ENCODE assay signal across 8 cellular contexts in the genomic region with DNA sequence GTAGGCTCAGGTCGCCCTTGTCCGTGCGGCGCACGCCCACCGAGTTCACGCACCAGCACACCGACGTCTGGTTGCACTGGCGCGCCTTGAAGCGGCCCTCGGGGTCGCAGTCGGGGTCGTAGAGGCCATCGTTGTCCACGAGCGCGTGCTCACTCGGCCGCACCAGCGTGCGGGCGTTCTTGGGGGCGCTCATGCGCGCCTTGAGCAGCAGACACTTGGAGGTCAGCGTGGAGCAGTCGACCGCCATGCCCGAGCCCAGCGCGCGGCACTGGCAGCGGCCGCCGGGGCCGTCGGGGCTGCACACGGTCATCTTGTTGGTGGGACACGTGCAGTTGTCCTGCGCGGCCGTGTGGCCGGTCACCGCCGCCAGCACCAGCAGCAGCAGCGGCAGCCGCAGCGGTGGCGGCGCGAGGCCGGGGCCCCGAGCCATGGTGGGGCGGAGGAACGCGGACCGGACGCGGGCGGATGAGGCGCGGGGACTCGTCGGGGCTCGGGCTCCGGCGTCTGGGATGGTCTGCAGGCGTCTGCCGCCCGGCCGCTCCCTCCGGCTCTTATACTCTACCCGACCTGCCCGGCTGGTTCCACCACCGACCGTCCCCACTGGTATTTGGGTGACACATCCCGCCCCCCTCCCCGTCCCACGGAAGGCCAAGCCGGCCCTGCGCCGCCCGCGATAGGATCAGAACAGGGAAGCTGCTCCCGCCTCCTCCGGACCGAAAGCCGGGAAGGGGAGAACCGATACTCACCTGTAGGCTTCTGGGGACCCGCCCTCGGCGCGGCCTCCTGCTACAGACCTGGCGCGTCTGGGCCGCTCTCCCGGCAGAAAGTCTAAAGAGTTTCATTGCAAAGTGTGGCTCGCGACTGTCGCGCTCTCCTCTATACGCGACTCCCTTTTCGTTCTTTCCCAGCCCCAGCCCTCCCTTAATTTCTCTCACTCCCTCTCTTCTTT.
DNase-seq lines count a peak whose midpoint lies in the region; TF ChIP-seq lines count a peak whose summit lies in the region.

A gene with protein sequence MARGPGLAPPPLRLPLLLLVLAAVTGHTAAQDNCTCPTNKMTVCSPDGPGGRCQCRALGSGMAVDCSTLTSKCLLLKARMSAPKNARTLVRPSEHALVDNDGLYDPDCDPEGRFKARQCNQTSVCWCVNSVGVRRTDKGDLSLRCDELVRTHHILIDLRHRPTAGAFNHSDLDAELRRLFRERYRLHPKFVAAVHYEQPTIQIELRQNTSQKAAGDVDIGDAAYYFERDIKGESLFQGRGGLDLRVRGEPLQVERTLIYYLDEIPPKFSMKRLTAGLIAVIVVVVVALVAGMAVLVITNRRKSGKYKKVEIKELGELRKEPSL (minus strand): TSS at position 526 of the 949 bp plus-strand sequence. CDS start 96 bp downstream, at position 430.

- in situ Hi-C loops in astrocyte of the cerebellum (cut with HindIII; ENCODE audit: low sequenced_read_pairs): no loop called here

- DNase-seq in HFF-Myc (ENCODE audit: extremely low read depth, low read depth) (no peak), astrocyte of the cerebellum (ENCODE audit: low read depth) (no peak), NCI-H1436 treated with DMSO at 0.1 percent for 48 hours (lab: John Stamatoyannopoulos, UW) (no peak), NCI-H82 (lab: John Stamatoyannopoulos, UW) (no peak), SHP77 (lab: John Stamatoyannopoulos, UW) (no peak), NCI-H446 treated with DMSO at 0.1 percent for 48 hours (lab: John Stamatoyannopoulos, UW) (no peak)

- no peak for TF ChIP-seq CTCF in HFF-Myc (IDR thresholded peaks at IDR 0.05; ENCODE audit: low read depth, low read length, missing control alignments)
- TF ChIP-seq CTCF in astrocyte of the cerebellum (IDR thresholded peaks at IDR 0.05; ENCODE audit: low read depth, low read length, missing control alignments): no peak

- H3K4me3 ChIP-seq in HFF-Myc (replicated peaks; ENCODE audit: low read depth, low read length) (peak within 1 kb of the TSS; percentile 23; the same call in 1 of the 2 replicates), astrocyte of the cerebellum (ENCODE audit: low read depth, low read length) (peak within 1 kb of the TSS; percentile 9), iPS-18c (ENCODE audit: insufficient read depth, low read depth, low read length) (peak within 1 kb of the TSS; percentile 50), skin epidermis (peak within 1 kb of the TSS; percentile 38 to 64 (median 50))

- H3K27ac ChIP-seq in skin epidermis: peak within 1 kb of the TSS; percentile 66 to 94 (median 86)

- H3K9me3 ChIP-seq in iPS-18c (ENCODE audit: control insufficient read depth, insufficient read depth, low read length): peaks cover 13% of the 10 kb centered on the region
